ENCODE assay signal across 4 cellular contexts in genomic region chr1:46241733-46242132, GRCh38. TPM values are rescaled to one million over a fixed set of nuclear protein-coding genes. Genes with fewer than 3 reads are reported as not detected.
"Had no signal": no experiment of that assay in that cellular context is flagged by ENCODE, and none has a peak within 500 bp of the region (broad histone marks: within the 10 kb centered on the region; RNA-seq: fewer than 3 reads in every experiment).

No MANE protein-coding gene starts in this region.

RNA-seq across cellular contexts. Expression of gene RAD54L, which starts 5.8 kb away (rescaled TPM):
- total RNA-seq: right atrium auricular region, sigmoid colon had no signal

RNA-seq across cellular contexts. Expression of gene LURAP1, which starts 38.6 kb away (rescaled TPM):
- total RNA-seq: natural killer cell; natural killer cell treated with Interleukin-12 subunit alpha and Interleukin-12 subunit beta and Interleukin-15 and Interleukin-18, amount 100 ng/mL, for 72 hours had no signal
